Comparison of ENCODE assay signal across 9 cellular contexts in the genomic region with DNA sequence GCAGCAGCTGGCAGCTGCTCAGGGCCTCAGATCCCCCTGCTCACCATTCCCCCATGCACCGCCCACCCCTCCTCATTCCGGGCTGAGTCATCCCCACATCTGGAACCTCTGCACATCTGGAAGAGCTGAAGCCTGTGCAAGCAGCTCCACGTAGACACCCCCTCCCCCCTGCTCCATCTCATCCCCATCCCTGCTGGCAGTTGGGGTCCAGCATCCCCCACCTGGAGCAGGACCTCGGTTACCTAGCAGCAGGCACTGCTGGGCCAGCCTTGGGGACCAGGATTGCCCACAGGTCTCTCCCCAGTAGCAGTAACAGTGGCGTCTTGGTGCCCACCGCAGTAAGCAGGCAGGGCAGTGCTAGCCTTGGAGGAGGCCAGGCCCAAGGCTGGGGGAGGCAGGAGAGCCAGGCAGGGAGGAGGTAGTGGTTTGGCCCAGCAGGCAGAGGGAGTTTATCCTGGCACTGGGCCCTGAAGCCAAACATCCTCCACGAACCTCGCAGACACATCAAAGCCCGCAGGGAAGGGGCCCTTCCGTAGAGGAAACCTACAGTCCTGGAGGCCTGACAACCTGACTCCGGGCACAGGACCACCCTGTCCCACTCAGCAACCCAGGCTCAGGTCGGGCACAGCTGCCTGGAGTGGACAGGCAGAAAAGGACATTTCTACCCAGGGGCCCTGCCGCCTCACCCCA. TPM values are rescaled to one million over a fixed set of nuclear protein-coding genes. Genes with fewer than 3 reads are reported as not detected.
DNase-seq lines count a peak whose midpoint lies in the region; ATAC-seq and TF ChIP-seq lines count a peak whose summit lies in the region.
"Had no signal": no experiment of that assay in that cellular context is flagged by ENCODE, and none has a peak within 500 bp of the region (broad histone marks: within the 10 kb centered on the region; RNA-seq: fewer than 3 reads in every experiment).

No MANE protein-coding gene starts in this region.

- no peaks in the 10 kb centered on the region for H3K4me1 Mint-ChIP-seq in CD4-positive, alpha-beta T cell (ENCODE audit: low read depth)

- H3K4me3 Mint-ChIP-seq in CD4-positive, alpha-beta T cell, result no peak overlapping the region

- no peak for ATAC-seq in CD4-positive, alpha-beta T cell (ENCODE audit: poor library complexity)
- no peak for ATAC-seq in GM21717 (IDR thresholded peaks at IDR 0.05; ENCODE audit: unreplicated experiment)

- H3K9me3 Mint-ChIP-seq in CD4-positive, alpha-beta T cell, result no peaks in the 10 kb centered on the region

- H3K27ac Mint-ChIP-seq in CD4-positive, alpha-beta T cell, result no peak overlapping the region

- POLR2A ChIA-PET in CD4-positive, alpha-beta T cell (lab: Charles Lee), result no interaction called here

- H3K27me3 ChIP-seq in ovary, result no peaks in the 10 kb centered on the region
- peaks cover 5% of the 10 kb centered on the region for H3K27me3 ChIP-seq in CD4-positive, alpha-beta T cell (ENCODE audit: control insufficient read depth, insufficient read depth, low read length)

- intact Hi-C loops in ovary (cut with DNase I), result no loop called here
- intact Hi-C loops in CD4-positive, alpha-beta T cell (cut with DNase I, micrococcal nuclease), result no loop called here

- peak overlapping the region; percentile 52 to 68 for H3K27ac ChIP-seq in ovary
- H3K27ac ChIP-seq in CD4-positive, alpha-beta T cell (ENCODE audit: low read depth, low read length), result no peak overlapping the region

- H3K36me3 Mint-ChIP-seq in CD4-positive, alpha-beta T cell (ENCODE audit: low read depth), result no peaks in the 10 kb centered on the region

- TF ChIP-seq EP300 in ovary (IDR thresholded peaks at IDR 0.05), result no peak

- 8 to 14% (median 10%) methylated on average over 12 to 13 of the region's 13 CpGs for WGBS in ovary, 3 donors

- no peaks in the 10 kb centered on the region for H3K36me3 ChIP-seq in ovary

- TF ChIP-seq POLR2A in ovary (IDR thresholded peaks at IDR 0.05), result no peak

- H3K4me3 ChIP-seq in ovary, result no peak overlapping the region

- no peaks in the 10 kb centered on the region for H3K9me3 ChIP-seq in ovary
- H3K9me3 ChIP-seq in CD4-positive, alpha-beta T cell (ENCODE audit: control insufficient read depth, low read length), result no peaks in the 10 kb centered on the region

- peaks cover 52% of the 10 kb centered on the region for H3K4me1 ChIP-seq in ovary (ENCODE audit: insufficient read depth)

- DNase-seq in D341Med (ENCODE audit: low spot score) (peak; percentile 39), NCI-H2081 (lab: John Stamatoyannopoulos, UW) (peak; percentile 69 to 80), dedifferentiated amniotic fluid mesenchymal stem cell (ENCODE audit: extremely low spot score) (peak; percentile 63), ovary (peak; percentile 78 to 84 (median 82)), SK-N-DZ (ENCODE audit: low spot score) (no peak)
- DNase-seq in activated CD4-positive, alpha-beta T cell treated with anti-CD3 and anti-CD28 coated beads for 48 hours, result no peak
- no peak for DNase-seq in CD4-positive, alpha-beta T cell

- peak in 1 of 3 donors; percentile 17 for TF ChIP-seq CTCF in ovary (IDR thresholded peaks at IDR 0.05)
- TF ChIP-seq CTCF in CD4-positive, alpha-beta T cell (IDR thresholded peaks at IDR 0.05), result no peak

- peaks cover 9% of the 10 kb centered on the region for H3K27me3 Mint-ChIP-seq in CD4-positive, alpha-beta T cell

- CTCF ChIA-PET in CD4-positive, alpha-beta T cell (lab: Charles Lee), result no interaction called here

RNA-seq across cellular contexts. Expression of gene TMEM92, which starts 7.7 kb away (rescaled TPM):
- 1 to 10 TPM in 6 of 7 donors, under 1 TPM in 1; 0.34 to 3.5 (median 1.6) TPM for total RNA-seq in ovary
- polyA plus RNA-seq in ovary, result 1 to 10 TPM in 1 of 2 donors, under 1 TPM in 1; 0.32 to 2.5 TPM
- not detected for total RNA-seq in CD4-positive, alpha-beta T cell
- polyA plus RNA-seq in SK-N-DZ (2014; cell fraction: cytosol; rRNA removed), result not detected in 2 replicates
- not detected in 2 replicates for polyA plus RNA-seq in SK-N-DZ (2014; cell fraction: nucleus; rRNA removed)
- total RNA-seq: pulmonary artery endothelial cell had no signal

Comparison
In these comparisons a context has a peak if more than half of its experiments do, and no peak if none do; other contexts are left out.
1. DNase-seq: peak in D341Med (single experiment), NCI-H2081 (2 of 2), dedifferentiated amniotic fluid mesenchymal stem cell (single experiment) and ovary (5 of 5); none in activated CD4-positive, alpha-beta T cell treated with anti-CD3 and anti-CD28 coated beads for 48 hours (single experiment), CD4-positive, alpha-beta T cell (0 of 10) and SK-N-DZ (single experiment).